ENCODE assay signal across 2 cellular contexts in genomic region chr22:50625568-50626313, GRCh38.
TF ChIP-seq lines count a peak whose summit lies in the region.

No MANE protein-coding gene starts in this region.

TF ChIP-seq in GM23338, 12 proteins besides CTCF, POLR2A, EP300 and RAD21:
- no peak for TF ChIP-seq REST (IDR thresholded peaks at IDR 0.05; ENCODE audit: unreplicated experiment)
- no peak for TF ChIP-seq ZNF462 (CRISPR knock-in tag; IDR thresholded peaks at IDR 0.05)
- TF ChIP-seq NANOG (IDR thresholded peaks at IDR 0.05; ENCODE audit: borderline replicate concordance): no peak
- TF ChIP-seq POLR2AphosphoS5 (IDR thresholded peaks at IDR 0.05; ENCODE audit: low read depth): no peak
- TF ChIP-seq, protein P1, sequence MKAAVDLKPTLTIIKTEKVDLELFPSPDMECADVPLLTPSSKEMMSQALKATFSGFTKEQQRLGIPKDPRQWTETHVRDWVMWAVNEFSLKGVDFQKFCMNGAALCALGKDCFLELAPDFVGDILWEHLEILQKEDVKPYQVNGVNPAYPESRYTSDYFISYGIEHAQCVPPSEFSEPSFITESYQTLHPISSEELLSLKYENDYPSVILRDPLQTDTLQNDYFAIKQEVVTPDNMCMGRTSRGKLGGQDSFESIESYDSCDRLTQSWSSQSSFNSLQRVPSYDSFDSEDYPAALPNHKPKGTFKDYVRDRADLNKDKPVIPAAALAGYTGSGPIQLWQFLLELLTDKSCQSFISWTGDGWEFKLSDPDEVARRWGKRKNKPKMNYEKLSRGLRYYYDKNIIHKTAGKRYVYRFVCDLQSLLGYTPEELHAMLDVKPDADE (IDR thresholded peaks at IDR 0.05): no peak
- TF ChIP-seq JUNB (IDR thresholded peaks at IDR 0.05; ENCODE audit: unreplicated experiment): no peak
- no peak for TF ChIP-seq ZNF331 (CRISPR knock-in tag; IDR thresholded peaks at IDR 0.05; ENCODE audit: low read depth)
- TF ChIP-seq EZH2phosphoT487 (IDR thresholded peaks at IDR 0.05; ENCODE audit: unreplicated experiment): no peak

TF ChIP-seq in WTC11, 78 proteins besides CTCF, POLR2A, EP300 and RAD21:
- TF ChIP-seq ZNF396 (CRISPR knock-in tag; IDR thresholded peaks at IDR 0.05; ENCODE audit: borderline replicate concordance) (no peak), NFE2L1 (CRISPR knock-in tag; IDR thresholded peaks at IDR 0.05) (no peak), SMAD4 (CRISPR knock-in tag; IDR thresholded peaks at IDR 0.05) (no peak), GTF2I (CRISPR knock-in tag; conservative IDR thresholded peaks at IDR 0.05) (no peak), PRDM15 (CRISPR knock-in tag; IDR thresholded peaks at IDR 0.05) (no peak)
- TF ChIP-seq, protein P2, sequence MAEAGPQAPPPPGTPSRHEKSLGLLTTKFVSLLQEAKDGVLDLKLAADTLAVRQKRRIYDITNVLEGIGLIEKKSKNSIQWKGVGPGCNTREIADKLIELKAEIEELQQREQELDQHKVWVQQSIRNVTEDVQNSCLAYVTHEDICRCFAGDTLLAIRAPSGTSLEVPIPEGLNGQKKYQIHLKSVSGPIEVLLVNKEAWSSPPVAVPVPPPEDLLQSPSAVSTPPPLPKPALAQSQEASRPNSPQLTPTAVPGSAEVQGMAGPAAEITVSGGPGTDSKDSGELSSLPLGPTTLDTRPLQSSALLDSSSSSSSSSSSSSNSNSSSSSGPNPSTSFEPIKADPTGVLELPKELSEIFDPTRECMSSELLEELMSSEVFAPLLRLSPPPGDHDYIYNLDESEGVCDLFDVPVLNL (CRISPR knock-in tag; IDR thresholded peaks at IDR 0.05; ENCODE audit: borderline replicate concordance, low read depth): no peak
